1 cellular context compared by ENCODE assay signal in genomic region chr6:142627474-142627873, GRCh38.
TF ChIP-seq lines count a peak whose summit lies in the region.

No MANE protein-coding gene starts in this region.

TF ChIP-seq in HepG2, 621 proteins besides CTCF, POLR2A, EP300 and RAD21:
- no peak for TF ChIP-seq ZNF512B (CRISPR knock-in tag; IDR thresholded peaks at IDR 0.05; ENCODE audit: borderline replicate concordance)
- no peak for TF ChIP-seq ZBTB44 (CRISPR knock-in tag; IDR thresholded peaks at IDR 0.05)
- no peak for TF ChIP-seq REXO4 (CRISPR knock-in tag; IDR thresholded peaks at IDR 0.05; ENCODE audit: borderline replicate concordance)
- TF ChIP-seq CBX2 (IDR thresholded peaks at IDR 0.05; ENCODE audit: low read depth, low read length): 0 out of 2 replicates have a peak, but pooled peaks have one; percentile 23
- TF ChIP-seq CBX2 (CRISPR knock-in tag; IDR thresholded peaks at IDR 0.05; ENCODE audit: low read depth): no peak
